ENCODE assay signal across 18 cellular contexts in the genomic region with DNA sequence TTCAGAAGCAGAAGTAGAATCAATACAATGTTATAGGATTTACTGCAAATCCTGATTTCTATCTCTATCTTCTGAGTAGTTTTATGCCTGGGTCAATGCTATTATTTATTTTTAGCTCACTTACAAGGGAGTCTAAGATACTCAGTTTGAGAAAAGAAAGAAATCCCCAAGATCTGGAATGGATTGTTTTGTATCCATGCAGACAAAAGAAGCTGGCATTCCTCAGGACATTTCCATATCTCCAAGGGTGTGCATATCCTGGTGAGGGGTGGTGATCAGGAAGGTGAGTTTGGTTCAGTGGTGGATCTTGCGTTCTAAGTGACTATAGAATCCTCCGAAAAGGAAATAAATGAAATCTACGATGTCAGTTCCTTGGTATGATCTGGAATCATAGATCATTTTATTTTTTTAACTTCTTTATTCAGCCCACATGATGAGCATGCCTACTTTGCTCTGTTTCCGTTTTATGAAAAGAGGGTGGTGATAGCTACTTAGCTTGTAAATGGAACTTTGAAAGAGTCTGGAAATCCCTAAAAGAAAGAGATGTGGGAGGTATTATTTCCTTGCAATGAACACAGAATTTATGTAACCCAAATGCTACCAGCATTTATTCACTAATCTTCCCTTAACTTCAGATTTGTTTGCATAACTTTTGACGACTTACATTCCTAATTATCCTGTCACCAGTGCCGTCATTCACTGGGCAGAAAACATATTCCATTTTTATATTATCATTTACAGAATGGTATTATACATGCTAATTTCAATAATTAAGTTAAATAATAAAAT.
DNase-seq lines count a peak whose midpoint lies in the region; ATAC-seq and TF ChIP-seq lines count a peak whose summit lies in the region.
"Had no signal": no experiment of that assay in that cellular context is flagged by ENCODE, and none has a peak within 500 bp of the region (broad histone marks: within the 10 kb centered on the region; RNA-seq: fewer than 3 reads in every experiment).

No MANE protein-coding gene starts in this region.

- H3K9me3 Mint-ChIP-seq in endodermal cell, result no peaks in the 10 kb centered on the region
- H3K9me3 Mint-ChIP-seq in stimulated activated naive B cell treated with anti-CD40 and anti-IgM and Interleukin-4, amounts not matched to agents 10 μg/mL and 1 μg/mL and 100 μg/mL, for 72 hours, result no peaks in the 10 kb centered on the region
- H3K9me3 Mint-ChIP-seq: CD8-positive, alpha-beta memory T cell had no signal

- WGBS in endodermal cell (ENCODE audit: insufficient coverage in 1 of 2, insufficient read length in 1 of 2), 2 experiments, result 61% methylated on average over 6 of the region's 6 CpGs; no CpG with 5 or more reads in 1 of the 2 experiments

- peak overlapping the region; percentile 66 for H3K27ac Mint-ChIP-seq in endodermal cell
- H3K27ac Mint-ChIP-seq in stimulated activated naive B cell treated with anti-CD40 and anti-IgM and Interleukin-4, amounts not matched to agents 10 μg/mL and 1 μg/mL and 100 μg/mL, for 72 hours, result peak overlapping the region; percentile 9
- H3K27ac Mint-ChIP-seq: CD8-positive, alpha-beta memory T cell had no signal

- H3K4me3 ChIP-seq in HUES48 (ENCODE audit: low read depth, low read length) (peak overlapping the region; percentile 28; the same call in 1 of the 2 replicates), endodermal cell (ENCODE audit: low read length) (no peak overlapping the region)
- H3K4me3 ChIP-seq: K562, PC-9 had no signal

- H3K36me3 Mint-ChIP-seq in endodermal cell (ENCODE audit: low read depth), result no peaks in the 10 kb centered on the region
- no peaks in the 10 kb centered on the region for H3K36me3 Mint-ChIP-seq in stimulated activated naive B cell treated with anti-CD40 and anti-IgM and Interleukin-4, amounts not matched to agents 10 μg/mL and 1 μg/mL and 100 μg/mL, for 72 hours
- H3K36me3 Mint-ChIP-seq: CD8-positive, alpha-beta memory T cell had no signal

- no peak overlapping the region for H3K4me3 Mint-ChIP-seq in endodermal cell
- H3K4me3 Mint-ChIP-seq in stimulated activated naive B cell treated with anti-CD40 and anti-IgM and Interleukin-4, amounts not matched to agents 10 μg/mL and 1 μg/mL and 100 μg/mL, for 72 hours, result no peak overlapping the region
- H3K4me3 Mint-ChIP-seq: CD8-positive, alpha-beta memory T cell had no signal

- H3K9me3 ChIP-seq in HUES48 (ENCODE audit: control insufficient read depth, insufficient read depth, low read length) (no peaks in the 10 kb centered on the region), endodermal cell (ENCODE audit: control insufficient read depth, low read length) (no peaks in the 10 kb centered on the region)

- ATAC-seq in stimulated activated naive B cell treated with anti-CD40 and anti-IgM and Interleukin-4, amounts not matched to agents 10 μg/mL and 1 μg/mL and 100 μg/mL, for 72 hours (replicated peaks), result no peak
- ATAC-seq: K562 had no signal

- H3K4me1 Mint-ChIP-seq in endodermal cell, result peaks cover 28% of the 10 kb centered on the region
- peaks cover 18 to 19% of the 10 kb centered on the region in 2 donors for H3K4me1 Mint-ChIP-seq in stimulated activated naive B cell treated with anti-CD40 and anti-IgM and Interleukin-4, amounts not matched to agents 10 μg/mL and 1 μg/mL and 100 μg/mL, for 72 hours
- H3K4me1 Mint-ChIP-seq: CD8-positive, alpha-beta memory T cell had no signal

- H3K27me3 ChIP-seq in HUES48 (ENCODE audit: control insufficient read depth, insufficient read depth, low read length) (no peaks in the 10 kb centered on the region; the same call in 1 of the 2 replicates), endodermal cell (ENCODE audit: control insufficient read depth, insufficient read depth, low read length, poor library complexity, severe bottlenecking) (peaks cover 54% of the 10 kb centered on the region)

- H3K36me3 ChIP-seq in HUES48 (ENCODE audit: control insufficient read depth, insufficient read depth, low read length) (no peaks in the 10 kb centered on the region), endodermal cell (ENCODE audit: control insufficient read depth, insufficient read depth, low read length) (no peaks in the 10 kb centered on the region)

- H3K9ac ChIP-seq in HUES48 (ENCODE audit: low read depth, low read length) (peak overlapping the region; percentile 50), endodermal cell (ENCODE audit: extremely low read depth, low read length, poor library complexity, severe bottlenecking) (no peak overlapping the region)

- DNase-seq in endodermal cell (peak; percentile 70), iPS-NIHi11 (ENCODE audit: low spot score) (peak; percentile 38), NCI-H774 (lab: John Stamatoyannopoulos, UW) (no peak), NCI-H2107 treated with DMSO at 0.1 percent for 48 hours (lab: John Stamatoyannopoulos, UW; ENCODE audit: unreplicated experiment) (no peak), NCI-H510A (lab: John Stamatoyannopoulos, UW) (no peak)
- no peak for DNase-seq in stimulated activated naive B cell treated with anti-CD40 and anti-IgM and Interleukin-4, amounts not matched to agents 10 μg/mL and 1 μg/mL and 100 μg/mL, for 72 hours
- DNase-seq: C1 segment of cervical spinal cord; CD8-positive, alpha-beta memory T cell; DMS79; GOT3; NCI-H1105; NCI-H1694; NCI-H524; PC-9; SIG-M5 had no signal

- TF ChIP-seq CTCF in endodermal cell (conservative IDR thresholded peaks at IDR 0.05), result no peak

- H3K27me3 Mint-ChIP-seq in endodermal cell (ENCODE audit: insufficient read depth), result peaks cover 36% of the 10 kb centered on the region
- peaks cover 20 to 24% of the 10 kb centered on the region in 2 donors for H3K27me3 Mint-ChIP-seq in stimulated activated naive B cell treated with anti-CD40 and anti-IgM and Interleukin-4, amounts not matched to agents 10 μg/mL and 1 μg/mL and 100 μg/mL, for 72 hours

- H3K27ac ChIP-seq in HUES48 (ENCODE audit: low read depth, low read length) (peak overlapping the region; percentile 89), endodermal cell (ENCODE audit: low read depth, low read length) (no peak overlapping the region)
- H3K27ac ChIP-seq: PC-9, RWPE1 had no signal

- H3K4me1 ChIP-seq in HUES48 (ENCODE audit: control insufficient read depth, insufficient read depth, low read length) (peaks cover 48% of the 10 kb centered on the region), endodermal cell (ENCODE audit: control insufficient read depth, insufficient read depth, low read length) (peaks cover 3% of the 10 kb centered on the region)

Comparison
In these comparisons a context has a peak if more than half of its experiments do, and no peak if none do; other contexts are left out.
1. DNase-seq: peak in endodermal cell (single experiment) and iPS-NIHi11 (single experiment); none in stimulated activated naive B cell treated with anti-CD40 and anti-IgM and Interleukin-4, amounts not matched to agents 10 μg/mL and 1 μg/mL and 100 μg/mL, for 72 hours (single experiment), NCI-H774 (single experiment), NCI-H2107 treated with DMSO at 0.1 percent for 48 hours (single experiment) and NCI-H510A (single experiment).